Comparison of ENCODE assay signal across 1 cellular context in the genomic region with DNA sequence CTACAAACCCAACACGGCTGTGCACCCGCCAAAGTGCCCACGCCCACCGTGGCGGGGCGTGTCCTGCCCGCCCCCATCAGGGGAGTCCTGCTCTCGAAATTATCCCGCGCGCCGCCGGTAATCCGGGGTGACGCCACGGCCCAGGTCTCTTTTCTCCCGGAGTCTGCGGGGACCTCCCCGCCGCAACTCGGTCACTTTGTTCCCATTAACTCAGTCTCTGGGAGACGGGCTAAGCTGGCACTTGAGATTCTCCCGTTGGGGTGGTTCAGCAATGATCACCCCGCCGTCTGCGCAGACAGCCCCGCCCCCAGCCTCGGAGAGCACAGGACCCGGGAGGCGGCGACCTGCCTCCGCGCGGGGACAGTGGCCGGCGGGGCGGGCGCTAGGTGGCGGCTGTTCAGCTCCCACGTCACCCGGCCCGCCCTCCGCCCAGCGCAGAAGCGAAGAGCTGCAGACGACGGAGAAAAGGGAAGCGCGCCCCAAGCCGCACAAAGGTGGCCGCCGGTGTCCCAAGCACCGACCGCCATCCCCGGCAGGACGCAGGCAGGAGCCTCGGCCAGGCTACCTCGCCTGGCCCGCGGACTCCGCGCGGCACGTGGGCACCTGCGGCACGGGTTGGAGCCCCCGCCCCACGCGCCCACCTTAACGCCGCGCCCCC.
TF ChIP-seq lines count a peak whose summit lies in the region.

No MANE protein-coding gene starts in this region.

TF ChIP-seq in HEK293, 187 proteins besides CTCF, POLR2A, EP300 and RAD21 (continued from another document and continues in another):
- TF ChIP-seq, protein P1, sequence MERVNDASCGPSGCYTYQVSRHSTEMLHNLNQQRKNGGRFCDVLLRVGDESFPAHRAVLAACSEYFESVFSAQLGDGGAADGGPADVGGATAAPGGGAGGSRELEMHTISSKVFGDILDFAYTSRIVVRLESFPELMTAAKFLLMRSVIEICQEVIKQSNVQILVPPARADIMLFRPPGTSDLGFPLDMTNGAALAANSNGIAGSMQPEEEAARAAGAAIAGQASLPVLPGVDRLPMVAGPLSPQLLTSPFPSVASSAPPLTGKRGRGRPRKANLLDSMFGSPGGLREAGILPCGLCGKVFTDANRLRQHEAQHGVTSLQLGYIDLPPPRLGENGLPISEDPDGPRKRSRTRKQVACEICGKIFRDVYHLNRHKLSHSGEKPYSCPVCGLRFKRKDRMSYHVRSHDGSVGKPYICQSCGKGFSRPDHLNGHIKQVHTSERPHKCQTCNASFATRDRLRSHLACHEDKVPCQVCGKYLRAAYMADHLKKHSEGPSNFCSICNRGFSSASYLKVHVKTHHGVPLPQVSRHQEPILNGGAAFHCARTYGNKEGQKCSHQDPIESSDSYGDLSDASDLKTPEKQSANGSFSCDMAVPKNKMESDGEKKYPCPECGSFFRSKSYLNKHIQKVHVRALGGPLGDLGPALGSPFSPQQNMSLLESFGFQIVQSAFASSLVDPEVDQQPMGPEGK (tag by site-specific recombination; IDR thresholded peaks at IDR 0.05): peak; percentile 88
- TF ChIP-seq ZNF473 (tag by site-specific recombination; IDR thresholded peaks at IDR 0.05) (no peak), OVOL3 (tag by site-specific recombination; IDR thresholded peaks at IDR 0.05) (no peak), ZNF76 (tag by site-specific recombination; IDR thresholded peaks at IDR 0.05; ENCODE audit: borderline replicate concordance, low read depth) (peak; percentile 9; the same call in 1 of the 2 replicates), ZNF660 (tag by site-specific recombination; IDR thresholded peaks at IDR 0.05) (peak; percentile 69), ZXDB (tag by site-specific recombination; IDR thresholded peaks at IDR 0.05) (peak; percentile 84), KLF9 (tag by site-specific recombination; IDR thresholded peaks at IDR 0.05; ENCODE audit: low read depth) (peak; percentile 95), ZNF658 (tag by site-specific recombination; IDR thresholded peaks at IDR 0.05) (no peak), ZNF677 (tag by site-specific recombination; IDR thresholded peaks at IDR 0.05) (no peak), ZNF366 (tag by site-specific recombination; conservative IDR thresholded peaks at IDR 0.05) (peak; percentile 53), ZNF2 (tag by site-specific recombination; IDR thresholded peaks at IDR 0.05) (peak; percentile 65), ZNF248 (tag by site-specific recombination; IDR thresholded peaks at IDR 0.05) (no peak), GLI4 (tag by site-specific recombination; IDR thresholded peaks at IDR 0.05) (no peak), SP3 (tag by site-specific recombination; IDR thresholded peaks at IDR 0.05) (peak; percentile 97), GLI2 (tag by site-specific recombination; IDR thresholded peaks at IDR 0.05; ENCODE audit: borderline replicate concordance, low read depth) (no peak), ZBTB8A (tag by site-specific recombination; IDR thresholded peaks at IDR 0.05) (peak; percentile 53), ZNF785 (tag by site-specific recombination; IDR thresholded peaks at IDR 0.05) (no peak), ZNF558 (tag by site-specific recombination; IDR thresholded peaks at IDR 0.05) (no peak), ZNF274 (IDR thresholded peaks at IDR 0.05; ENCODE audit: low read length) (no peak), ZNF274 (tag by site-specific recombination; IDR thresholded peaks at IDR 0.05; ENCODE audit: borderline replicate concordance) (no peak), GLIS2 (tag by site-specific recombination; IDR thresholded peaks at IDR 0.05) (peak; percentile 95), ZBTB48 (tag by site-specific recombination; IDR thresholded peaks at IDR 0.05) (no peak), ZFP3 (tag by site-specific recombination; IDR thresholded peaks at IDR 0.05; ENCODE audit: low read depth) (no peak), ZNF121 (tag by site-specific recombination; IDR thresholded peaks at IDR 0.05) (no peak), ZIC2 (tag by site-specific recombination; IDR thresholded peaks at IDR 0.05) (peak; percentile 59; the same call in 1 of the 2 replicates), ZNF707 (tag by site-specific recombination; IDR thresholded peaks at IDR 0.05) (no peak), ZNF629 (tag by site-specific recombination; IDR thresholded peaks at IDR 0.05) (peak; percentile 90), ZNF843 (tag by site-specific recombination; IDR thresholded peaks at IDR 0.05) (peak; percentile 56; the same call in 1 of the 2 replicates), ZNF600 (tag by site-specific recombination; IDR thresholded peaks at IDR 0.05) (no peak), ZNF223 (tag by site-specific recombination; IDR thresholded peaks at IDR 0.05) (no peak), WT1 (tag by site-specific recombination; IDR thresholded peaks at IDR 0.05) (peak; percentile 56), ZNF292 (tag by site-specific recombination; IDR thresholded peaks at IDR 0.05; ENCODE audit: borderline replicate concordance, low read depth) (no peak), ZBTB21 (tag by site-specific recombination; IDR thresholded peaks at IDR 0.05) (peak; percentile 79), ZNF416 (tag by site-specific recombination; IDR thresholded peaks at IDR 0.05) (no peak)
- TF ChIP-seq, protein P2, sequence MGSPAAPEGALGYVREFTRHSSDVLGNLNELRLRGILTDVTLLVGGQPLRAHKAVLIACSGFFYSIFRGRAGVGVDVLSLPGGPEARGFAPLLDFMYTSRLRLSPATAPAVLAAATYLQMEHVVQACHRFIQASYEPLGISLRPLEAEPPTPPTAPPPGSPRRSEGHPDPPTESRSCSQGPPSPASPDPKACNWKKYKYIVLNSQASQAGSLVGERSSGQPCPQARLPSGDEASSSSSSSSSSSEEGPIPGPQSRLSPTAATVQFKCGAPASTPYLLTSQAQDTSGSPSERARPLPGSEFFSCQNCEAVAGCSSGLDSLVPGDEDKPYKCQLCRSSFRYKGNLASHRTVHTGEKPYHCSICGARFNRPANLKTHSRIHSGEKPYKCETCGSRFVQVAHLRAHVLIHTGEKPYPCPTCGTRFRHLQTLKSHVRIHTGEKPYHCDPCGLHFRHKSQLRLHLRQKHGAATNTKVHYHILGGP (tag by site-specific recombination; IDR thresholded peaks at IDR 0.05): no peak
- TF ChIP-seq, protein P3, sequence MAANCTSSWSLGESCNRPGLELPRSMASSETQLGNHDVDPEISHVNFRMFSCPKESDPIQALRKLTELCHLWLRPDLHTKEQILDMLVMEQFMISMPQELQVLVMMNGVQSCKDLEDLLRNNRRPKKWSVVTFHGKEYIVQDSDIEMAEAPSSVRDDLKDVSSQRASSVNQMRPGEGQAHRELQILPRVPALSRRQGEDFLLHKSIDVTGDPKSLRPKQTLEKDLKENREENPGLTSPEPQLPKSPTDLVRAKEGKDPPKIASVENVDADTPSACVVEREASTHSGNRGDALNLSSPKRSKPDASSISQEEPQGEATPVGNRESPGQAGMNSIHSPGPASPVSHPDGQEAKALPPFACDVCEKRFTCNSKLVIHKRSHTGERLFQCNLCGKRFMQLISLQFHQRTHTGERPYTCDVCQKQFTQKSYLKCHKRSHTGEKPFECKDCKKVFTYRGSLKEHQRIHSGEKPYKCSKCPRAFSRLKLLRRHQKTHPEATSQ (tag by site-specific recombination; IDR thresholded peaks at IDR 0.05): no peak
- TF ChIP-seq, protein P4, sequence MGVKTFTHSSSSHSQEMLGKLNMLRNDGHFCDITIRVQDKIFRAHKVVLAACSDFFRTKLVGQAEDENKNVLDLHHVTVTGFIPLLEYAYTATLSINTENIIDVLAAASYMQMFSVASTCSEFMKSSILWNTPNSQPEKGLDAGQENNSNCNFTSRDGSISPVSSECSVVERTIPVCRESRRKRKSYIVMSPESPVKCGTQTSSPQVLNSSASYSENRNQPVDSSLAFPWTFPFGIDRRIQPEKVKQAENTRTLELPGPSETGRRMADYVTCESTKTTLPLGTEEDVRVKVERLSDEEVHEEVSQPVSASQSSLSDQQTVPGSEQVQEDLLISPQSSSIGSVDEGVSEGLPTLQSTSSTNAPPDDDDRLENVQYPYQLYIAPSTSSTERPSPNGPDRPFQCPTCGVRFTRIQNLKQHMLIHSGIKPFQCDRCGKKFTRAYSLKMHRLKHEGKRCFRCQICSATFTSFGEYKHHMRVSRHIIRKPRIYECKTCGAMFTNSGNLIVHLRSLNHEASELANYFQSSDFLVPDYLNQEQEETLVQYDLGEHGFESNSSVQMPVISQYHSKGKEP (tag by site-specific recombination; IDR thresholded peaks at IDR 0.05): no peak
- TF ChIP-seq, protein P5, sequence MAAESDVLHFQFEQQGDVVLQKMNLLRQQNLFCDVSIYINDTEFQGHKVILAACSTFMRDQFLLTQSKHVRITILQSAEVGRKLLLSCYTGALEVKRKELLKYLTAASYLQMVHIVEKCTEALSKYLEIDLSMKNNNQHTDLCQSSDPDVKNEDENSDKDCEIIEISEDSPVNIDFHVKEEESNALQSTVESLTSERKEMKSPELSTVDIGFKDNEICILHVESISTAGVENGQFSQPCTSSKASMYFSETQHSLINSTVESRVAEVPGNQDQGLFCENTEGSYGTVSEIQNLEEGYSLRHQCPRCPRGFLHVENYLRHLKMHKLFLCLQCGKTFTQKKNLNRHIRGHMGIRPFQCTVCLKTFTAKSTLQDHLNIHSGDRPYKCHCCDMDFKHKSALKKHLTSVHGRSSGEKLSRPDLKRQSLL (tag by site-specific recombination; IDR thresholded peaks at IDR 0.05): no peak
- TF ChIP-seq, protein P6, sequence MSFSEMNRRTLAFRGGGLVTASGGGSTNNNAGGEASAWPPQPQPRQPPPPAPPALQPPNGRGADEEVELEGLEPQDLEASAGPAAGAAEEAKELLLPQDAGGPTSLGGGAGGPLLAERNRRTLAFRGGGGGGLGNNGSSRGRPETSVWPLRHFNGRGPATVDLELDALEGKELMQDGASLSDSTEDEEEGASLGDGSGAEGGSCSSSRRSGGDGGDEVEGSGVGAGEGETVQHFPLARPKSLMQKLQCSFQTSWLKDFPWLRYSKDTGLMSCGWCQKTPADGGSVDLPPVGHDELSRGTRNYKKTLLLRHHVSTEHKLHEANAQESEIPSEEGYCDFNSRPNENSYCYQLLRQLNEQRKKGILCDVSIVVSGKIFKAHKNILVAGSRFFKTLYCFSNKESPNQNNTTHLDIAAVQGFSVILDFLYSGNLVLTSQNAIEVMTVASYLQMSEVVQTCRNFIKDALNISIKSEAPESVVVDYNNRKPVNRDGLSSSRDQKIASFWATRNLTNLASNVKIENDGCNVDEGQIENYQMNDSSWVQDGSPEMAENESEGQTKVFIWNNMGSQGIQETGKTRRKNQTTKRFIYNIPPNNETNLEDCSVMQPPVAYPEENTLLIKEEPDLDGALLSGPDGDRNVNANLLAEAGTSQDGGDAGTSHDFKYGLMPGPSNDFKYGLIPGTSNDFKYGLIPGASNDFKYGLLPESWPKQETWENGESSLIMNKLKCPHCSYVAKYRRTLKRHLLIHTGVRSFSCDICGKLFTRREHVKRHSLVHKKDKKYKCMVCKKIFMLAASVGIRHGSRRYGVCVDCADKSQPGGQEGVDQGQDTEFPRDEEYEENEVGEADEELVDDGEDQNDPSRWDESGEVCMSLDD (tag by site-specific recombination; IDR thresholded peaks at IDR 0.05): peak; percentile 98
- TF ChIP-seq, protein P7, sequence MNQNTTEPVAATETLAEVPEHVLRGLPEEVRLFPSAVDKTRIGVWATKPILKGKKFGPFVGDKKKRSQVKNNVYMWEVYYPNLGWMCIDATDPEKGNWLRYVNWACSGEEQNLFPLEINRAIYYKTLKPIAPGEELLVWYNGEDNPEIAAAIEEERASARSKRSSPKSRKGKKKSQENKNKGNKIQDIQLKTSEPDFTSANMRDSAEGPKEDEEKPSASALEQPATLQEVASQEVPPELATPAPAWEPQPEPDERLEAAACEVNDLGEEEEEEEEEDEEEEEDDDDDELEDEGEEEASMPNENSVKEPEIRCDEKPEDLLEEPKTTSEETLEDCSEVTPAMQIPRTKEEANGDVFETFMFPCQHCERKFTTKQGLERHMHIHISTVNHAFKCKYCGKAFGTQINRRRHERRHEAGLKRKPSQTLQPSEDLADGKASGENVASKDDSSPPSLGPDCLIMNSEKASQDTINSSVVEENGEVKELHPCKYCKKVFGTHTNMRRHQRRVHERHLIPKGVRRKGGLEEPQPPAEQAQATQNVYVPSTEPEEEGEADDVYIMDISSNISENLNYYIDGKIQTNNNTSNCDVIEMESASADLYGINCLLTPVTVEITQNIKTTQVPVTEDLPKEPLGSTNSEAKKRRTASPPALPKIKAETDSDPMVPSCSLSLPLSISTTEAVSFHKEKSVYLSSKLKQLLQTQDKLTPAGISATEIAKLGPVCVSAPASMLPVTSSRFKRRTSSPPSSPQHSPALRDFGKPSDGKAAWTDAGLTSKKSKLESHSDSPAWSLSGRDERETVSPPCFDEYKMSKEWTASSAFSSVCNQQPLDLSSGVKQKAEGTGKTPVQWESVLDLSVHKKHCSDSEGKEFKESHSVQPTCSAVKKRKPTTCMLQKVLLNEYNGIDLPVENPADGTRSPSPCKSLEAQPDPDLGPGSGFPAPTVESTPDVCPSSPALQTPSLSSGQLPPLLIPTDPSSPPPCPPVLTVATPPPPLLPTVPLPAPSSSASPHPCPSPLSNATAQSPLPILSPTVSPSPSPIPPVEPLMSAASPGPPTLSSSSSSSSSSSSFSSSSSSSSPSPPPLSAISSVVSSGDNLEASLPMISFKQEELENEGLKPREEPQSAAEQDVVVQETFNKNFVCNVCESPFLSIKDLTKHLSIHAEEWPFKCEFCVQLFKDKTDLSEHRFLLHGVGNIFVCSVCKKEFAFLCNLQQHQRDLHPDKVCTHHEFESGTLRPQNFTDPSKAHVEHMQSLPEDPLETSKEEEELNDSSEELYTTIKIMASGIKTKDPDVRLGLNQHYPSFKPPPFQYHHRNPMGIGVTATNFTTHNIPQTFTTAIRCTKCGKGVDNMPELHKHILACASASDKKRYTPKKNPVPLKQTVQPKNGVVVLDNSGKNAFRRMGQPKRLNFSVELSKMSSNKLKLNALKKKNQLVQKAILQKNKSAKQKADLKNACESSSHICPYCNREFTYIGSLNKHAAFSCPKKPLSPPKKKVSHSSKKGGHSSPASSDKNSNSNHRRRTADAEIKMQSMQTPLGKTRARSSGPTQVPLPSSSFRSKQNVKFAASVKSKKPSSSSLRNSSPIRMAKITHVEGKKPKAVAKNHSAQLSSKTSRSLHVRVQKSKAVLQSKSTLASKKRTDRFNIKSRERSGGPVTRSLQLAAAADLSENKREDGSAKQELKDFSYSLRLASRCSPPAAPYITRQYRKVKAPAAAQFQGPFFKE (tag by site-specific recombination; IDR thresholded peaks at IDR 0.05; ENCODE audit: borderline replicate concordance): no peak
- TF ChIP-seq, protein P8, sequence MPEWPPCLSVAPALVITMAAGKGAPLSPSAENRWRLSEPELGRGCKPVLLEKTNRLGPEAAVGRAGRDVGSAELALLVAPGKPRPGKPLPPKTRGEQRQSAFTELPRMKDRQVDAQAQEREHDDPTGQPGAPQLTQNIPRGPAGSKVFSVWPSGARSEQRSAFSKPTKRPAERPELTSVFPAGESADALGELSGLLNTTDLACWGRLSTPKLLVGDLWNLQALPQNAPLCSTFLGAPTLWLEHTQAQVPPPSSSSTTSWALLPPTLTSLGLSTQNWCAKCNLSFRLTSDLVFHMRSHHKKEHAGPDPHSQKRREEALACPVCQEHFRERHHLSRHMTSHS (tag by site-specific recombination; IDR thresholded peaks at IDR 0.05): no peak
- TF ChIP-seq, protein P9, sequence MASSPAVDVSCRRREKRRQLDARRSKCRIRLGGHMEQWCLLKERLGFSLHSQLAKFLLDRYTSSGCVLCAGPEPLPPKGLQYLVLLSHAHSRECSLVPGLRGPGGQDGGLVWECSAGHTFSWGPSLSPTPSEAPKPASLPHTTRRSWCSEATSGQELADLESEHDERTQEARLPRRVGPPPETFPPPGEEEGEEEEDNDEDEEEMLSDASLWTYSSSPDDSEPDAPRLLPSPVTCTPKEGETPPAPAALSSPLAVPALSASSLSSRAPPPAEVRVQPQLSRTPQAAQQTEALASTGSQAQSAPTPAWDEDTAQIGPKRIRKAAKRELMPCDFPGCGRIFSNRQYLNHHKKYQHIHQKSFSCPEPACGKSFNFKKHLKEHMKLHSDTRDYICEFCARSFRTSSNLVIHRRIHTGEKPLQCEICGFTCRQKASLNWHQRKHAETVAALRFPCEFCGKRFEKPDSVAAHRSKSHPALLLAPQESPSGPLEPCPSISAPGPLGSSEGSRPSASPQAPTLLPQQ (tag by site-specific recombination; IDR thresholded peaks at IDR 0.05): no peak
